8 cellular contexts compared by ENCODE assay signal in the genomic region with DNA sequence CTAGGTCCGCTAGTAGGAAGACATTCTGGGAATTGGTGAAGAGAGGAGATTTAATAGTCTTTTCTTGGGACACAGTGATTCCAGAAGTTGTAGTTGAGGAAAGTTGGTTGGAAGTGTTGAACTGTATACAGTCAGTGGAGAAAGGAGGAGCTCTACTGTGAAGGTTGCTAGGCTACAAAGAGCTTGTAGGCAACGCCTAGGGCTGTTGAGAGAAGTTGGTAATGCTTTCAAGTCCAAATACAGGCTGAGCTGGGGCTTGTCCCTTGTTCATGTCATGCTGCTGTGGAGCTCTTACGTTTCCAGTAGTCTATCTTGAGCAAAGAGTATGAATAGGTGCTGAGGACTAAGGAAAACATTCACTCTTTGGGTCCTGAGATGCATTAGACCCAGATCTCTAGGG. TPM values are rescaled to one million over a fixed set of nuclear protein-coding genes. Genes with fewer than 3 reads are reported as not detected.
DNase-seq lines count a peak whose midpoint lies in the region; ATAC-seq and TF ChIP-seq lines count a peak whose summit lies in the region.

No MANE protein-coding gene starts in this region.

- H3K9me3 ChIP-seq in ectodermal cell (ENCODE audit: control insufficient read depth, low read length) (no peaks in the 10 kb centered on the region), muscle layer of colon (ENCODE audit: low read length) (no peaks in the 10 kb centered on the region)

- H3K36me3 ChIP-seq in ectodermal cell (ENCODE audit: control insufficient read depth, insufficient read depth, low read length) (no peaks in the 10 kb centered on the region), muscle layer of colon (ENCODE audit: insufficient read depth, low read length) (no peaks in the 10 kb centered on the region)

- H3K4me1 ChIP-seq in ectodermal cell (ENCODE audit: control insufficient read depth, insufficient read depth, low read length): peaks cover 7% of the 10 kb centered on the region
- peaks cover 19% of the 10 kb centered on the region for H3K4me1 ChIP-seq in muscle layer of colon (ENCODE audit: insufficient read depth, low read length)

- 71 to 76% methylated on average over 3 of the region's 3 CpGs for WGBS in ectodermal cell, 2 experiments

- H3K9ac ChIP-seq in muscle layer of colon (ENCODE audit: low read length): no peak overlapping the region

- ATAC-seq in HG03521 (IDR thresholded peaks at IDR 0.05; ENCODE audit: unreplicated experiment): no peak
- no peak for ATAC-seq in GM21367 (IDR thresholded peaks at IDR 0.05; ENCODE audit: unreplicated experiment)

- TF ChIP-seq POLR2A in NB4 (IDR thresholded peaks at IDR 0.05; ENCODE audit: extremely low read depth, insufficient read length): no peak

- H3K27me3 ChIP-seq in ectodermal cell (ENCODE audit: control insufficient read depth, insufficient read depth, low read length, poor library complexity, severe bottlenecking): no peaks in the 10 kb centered on the region
- no peaks in the 10 kb centered on the region for H3K27me3 ChIP-seq in muscle layer of colon (ENCODE audit: control insufficient read depth in 1 of 2, insufficient read depth in 2 of 2, low read length in 2 of 2)

- TF ChIP-seq CTCF in NB4 (IDR thresholded peaks at IDR 0.05; ENCODE audit: low read depth, low read length): no peak

- H3K4me3 ChIP-seq in NB4 (ENCODE audit: low read depth, low read length) (peak overlapping the region; percentile 71), ectodermal cell (ENCODE audit: insufficient read depth, low read depth, low read length) (peak overlapping the region; percentile 91), muscle layer of colon (ENCODE audit: low read depth in 1 of 2, low read length in 2 of 2) (peak overlapping the region; percentile 71 to 80)

- H3K27ac ChIP-seq in ectodermal cell (ENCODE audit: insufficient read depth, low read depth, low read length, poor library complexity, severe bottlenecking): no peak overlapping the region
- no peak overlapping the region for H3K27ac ChIP-seq in muscle layer of colon (ENCODE audit: low read depth, low read length)

- DNase-seq in EH (ENCODE audit: low read depth): peak; percentile 30
- DNase-seq in NB4 (ENCODE audit: low read depth): peak; percentile 24
- DNase-seq in T-helper 9 cell: no peak
- DNase-seq in HK-2 (ENCODE audit: unreplicated experiment): no peak

RNA-seq across cellular contexts. Expression of a gene that starts 1.1 kb away (rescaled TPM):
- polyA plus RNA-seq in ectodermal cell (2013, experiment 1 of 4): 10.6 TPM
- 13.3 TPM for polyA plus RNA-seq in ectodermal cell (2013, experiment 2 of 4)
- 9.0 TPM for polyA plus RNA-seq in ectodermal cell (2013, experiment 3 of 4)
- 10.0 TPM for polyA plus RNA-seq in ectodermal cell (2013, experiment 4 of 4)

Comparison
In these comparisons a context has a peak if more than half of its experiments do, and no peak if none do; other contexts are left out.
1. DNase-seq: peak in EH (single experiment) and NB4 (single experiment); none in T-helper 9 cell (single experiment) and HK-2 (single experiment).
2. Peak in every context shown above with its lines, with median percentiles within 50 percentile points of each other: H3K4me3 ChIP-seq.